8 cellular contexts compared by ENCODE assay signal in the genomic region with DNA sequence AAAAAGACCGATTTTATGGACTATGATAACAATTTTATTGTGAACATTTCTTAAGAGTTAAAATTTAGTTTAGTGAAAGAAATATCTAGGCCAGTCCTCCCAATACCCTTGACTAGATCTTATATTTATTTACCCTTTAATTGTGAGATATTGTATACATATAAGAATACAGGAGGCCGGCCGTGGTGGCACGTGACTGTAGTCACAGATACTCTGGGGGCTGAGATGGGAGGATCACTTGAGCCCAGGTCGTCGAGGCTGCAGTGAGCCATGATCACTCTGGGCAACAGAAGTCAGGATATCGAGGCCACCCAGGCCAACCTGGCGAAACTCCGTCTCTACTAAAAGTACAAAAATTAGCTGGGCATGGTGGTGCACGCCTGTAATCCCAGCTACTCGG. TPM values are rescaled to one million over a fixed set of nuclear protein-coding genes. Genes with fewer than 3 reads are reported as not detected.
DNase-seq lines count a peak whose midpoint lies in the region; ATAC-seq and TF ChIP-seq lines count a peak whose summit lies in the region.

No MANE protein-coding gene starts in this region.

- no peaks in the 10 kb centered on the region for H3K27me3 Mint-ChIP-seq in stimulated activated naive CD8-positive, alpha-beta T cell treated with anti-CD3 and anti-CD28 coated beads, Interleukin-15, amount 100 ng/mL, for 72 hours

- DNase-seq in NCI-H82 (lab: John Stamatoyannopoulos, UW) (peak; percentile 31), NCI-H82 treated with DMSO at 0.1 percent for 48 hours (lab: John Stamatoyannopoulos, UW; ENCODE audit: unreplicated experiment) (no peak), SK-N-MC (ENCODE audit: low read depth, low spot score) (no peak), foreskin keratinocyte (no peak), NCI-H446 (lab: John Stamatoyannopoulos, UW) (no peak)
- no peak for DNase-seq in stimulated activated naive CD8-positive, alpha-beta T cell treated with anti-CD3 and anti-CD28 coated beads, Interleukin-15, amount 100 ng/mL, for 72 hours

- no peak for TF ChIP-seq CTCF in foreskin keratinocyte (conservative IDR thresholded peaks at IDR 0.05)

- H3K36me3 ChIP-seq in SK-N-MC (ENCODE audit: insufficient read depth, low read length), result peaks cover 6% of the 10 kb centered on the region; the same call in 1 of the 2 replicates

- peak overlapping the region; percentile 93 for H3K4me3 ChIP-seq in SK-N-MC

- peaks cover 45% of the 10 kb centered on the region for H3K4me1 Mint-ChIP-seq in stimulated activated naive CD8-positive, alpha-beta T cell treated with anti-CD3 and anti-CD28 coated beads, Interleukin-15, amount 100 ng/mL, for 72 hours

- no peak for ATAC-seq in foreskin keratinocyte
- no peak for ATAC-seq in stimulated activated naive CD8-positive, alpha-beta T cell treated with anti-CD3 and anti-CD28 coated beads, Interleukin-15, amount 100 ng/mL, for 72 hours
- no peak for ATAC-seq in HG03095 (IDR thresholded peaks at IDR 0.05; ENCODE audit: unreplicated experiment)
- ATAC-seq in HG03521 (IDR thresholded peaks at IDR 0.05; ENCODE audit: unreplicated experiment), result no peak

- H3K4me1 ChIP-seq in foreskin keratinocyte, result peaks cover 4% of the 10 kb centered on the region

- H3K9me3 ChIP-seq in SK-N-MC (ENCODE audit: low read depth, low read length), result no peaks in the 10 kb centered on the region

- peak overlapping the region; percentile 99 for H3K27ac ChIP-seq in SK-N-MC
- peak overlapping the region; percentile 81 for H3K27ac ChIP-seq in foreskin keratinocyte

- no peaks in the 10 kb centered on the region for H3K9me3 Mint-ChIP-seq in stimulated activated naive CD8-positive, alpha-beta T cell treated with anti-CD3 and anti-CD28 coated beads, Interleukin-15, amount 100 ng/mL, for 72 hours

- peak overlapping the region; percentile 98 to 100 for H3K4me3 Mint-ChIP-seq in stimulated activated naive CD8-positive, alpha-beta T cell treated with anti-CD3 and anti-CD28 coated beads, Interleukin-15, amount 100 ng/mL, for 72 hours

- H3K9ac ChIP-seq in SK-N-MC (ENCODE audit: insufficient read length), result peak overlapping the region; percentile 97

- H3K27ac Mint-ChIP-seq in stimulated activated naive CD8-positive, alpha-beta T cell treated with anti-CD3 and anti-CD28 coated beads, Interleukin-15, amount 100 ng/mL, for 72 hours, result peak overlapping the region; percentile 99 to 100

- no peaks in the 10 kb centered on the region for H3K27me3 ChIP-seq in foreskin keratinocyte

RNA-seq across cellular contexts. Expression of gene RMDN3, which starts 0.8 kb away (rescaled TPM):
- total RNA-seq in foreskin keratinocyte, result 18.7 and 20.6 TPM in 2 replicates
- 18.5 and 21.1 TPM in 2 replicates for polyA plus RNA-seq in foreskin keratinocyte

RNA-seq across cellular contexts. Expression of gene GCHFR, which starts 8.0 kb away (rescaled TPM):
- total RNA-seq in foreskin keratinocyte, result 7.3 and 9.0 TPM in 2 replicates
- 9.0 and 12.9 TPM in 2 replicates for polyA plus RNA-seq in foreskin keratinocyte

RNA-seq across cellular contexts. Expression of gene C15orf62, which starts 14.0 kb away (rescaled TPM):
- total RNA-seq in foreskin keratinocyte, result 0.11 and 0.14 TPM in 2 replicates
- polyA plus RNA-seq in foreskin keratinocyte, result 0.08 and 0.15 TPM in 2 replicates

RNA-seq across cellular contexts. Expression of gene ZFYVE19, which starts 51.1 kb away (rescaled TPM):
- 26.8 and 29.7 TPM in 2 replicates for total RNA-seq in foreskin keratinocyte
- 31.9 and 34.5 TPM in 2 replicates for polyA plus RNA-seq in foreskin keratinocyte

RNA-seq across cellular contexts. Expression of gene DNAJC17, which starts 51.5 kb away (rescaled TPM):
- 46.6 and 54.4 TPM in 2 replicates for total RNA-seq in foreskin keratinocyte
- polyA plus RNA-seq in foreskin keratinocyte, result 51.3 and 59.3 TPM in 2 replicates
